ENCODE assay signal across 9 cellular contexts in the genomic region with DNA sequence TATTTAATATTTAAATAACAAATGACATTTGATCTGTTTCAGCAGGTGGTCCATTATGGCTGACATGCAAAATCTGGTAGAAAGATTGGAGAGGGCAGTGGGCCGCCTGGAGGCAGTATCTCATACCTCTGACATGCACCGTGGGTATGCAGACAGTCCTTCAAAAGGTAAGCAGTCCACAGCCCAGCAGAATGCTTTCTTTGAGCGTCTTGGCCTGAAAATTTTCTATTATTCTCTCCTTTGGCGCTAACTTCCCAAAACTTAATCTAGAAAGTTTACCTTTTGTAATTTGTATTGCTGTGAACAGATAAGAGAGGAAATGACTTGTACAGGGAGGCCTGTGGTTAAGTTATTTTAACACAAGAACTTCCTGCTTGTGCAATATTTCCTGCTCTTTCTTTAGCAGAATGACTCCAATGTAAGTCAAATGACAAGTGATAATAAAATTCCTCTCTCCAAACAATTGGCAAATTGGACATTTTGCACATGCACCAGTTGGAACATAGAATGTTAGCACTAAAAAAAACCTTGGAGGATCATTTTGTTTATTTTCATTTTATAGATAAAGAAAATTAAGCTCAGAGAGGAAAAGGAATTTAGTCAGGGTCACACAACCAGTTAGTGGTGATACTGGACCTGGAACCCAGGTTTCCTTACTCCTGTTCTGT. TPM values are rescaled to one million over a fixed set of nuclear protein-coding genes. Genes with fewer than 3 reads are reported as not detected.
DNase-seq lines count a peak whose midpoint lies in the region; ATAC-seq and TF ChIP-seq lines count a peak whose summit lies in the region.
"Had no signal": no experiment of that assay in that cellular context is flagged by ENCODE, and none has a peak within 500 bp of the region (broad histone marks: within the 10 kb centered on the region; RNA-seq: fewer than 3 reads in every experiment).

No MANE protein-coding gene starts in this region.

- no peaks in the 10 kb centered on the region for H3K9me3 ChIP-seq in CD8-positive, alpha-beta memory T cell (ENCODE audit: low read length)
- H3K9me3 ChIP-seq in HCT116 (ENCODE audit: control insufficient read depth in 1 of 2, insufficient read depth in 1 of 2, low read depth in 1 of 2, low read length in 2 of 2), result no peaks in the 10 kb centered on the region
- H3K9me3 ChIP-seq in SK-N-MC (ENCODE audit: low read depth, low read length), result no peaks in the 10 kb centered on the region

- H3K4me1 Mint-ChIP-seq in CD8-positive, alpha-beta memory T cell, result peaks cover 91 to 95% (median 94%) of the 10 kb centered on the region in 3 donors
- H3K4me1 Mint-ChIP-seq: nephron had no signal

- H3K36me3 Mint-ChIP-seq in CD8-positive, alpha-beta memory T cell, result peaks cover 19 to 78% (median 44%) of the 10 kb centered on the region in 3 donors

- H3K4me3 ChIP-seq in CD8-positive, alpha-beta memory T cell (ENCODE audit: low read length), result peak overlapping the region; percentile 16
- H3K4me3 ChIP-seq in HCT116 (replicated peaks in 1 of 2; ENCODE audit: low read depth in 1 of 2, low read length in 2 of 2) (no peak overlapping the region), SK-N-MC (peak overlapping the region; percentile 1; the same call in 1 of the 2 replicates)

- CTCF ChIA-PET in CD8-positive, alpha-beta memory T cell (lab: Charles Lee), result interaction anchor here (0.8 to 1.5 kb wide), 7 partner anchors 14 to 261 kb away, joined by 3 to 4 read pairs (median 4); partner anchors contain the start of gene CAP1
- CTCF ChIA-PET in HCT116 (lab: Charles Lee), result interaction anchor here (0.9 to 1.4 kb wide), 2 partner anchors 17 to 279 kb away, joined by 3 read pairs; no protein-coding TSS in a partner anchor

- H3K9ac ChIP-seq in HCT116 (ENCODE audit: low read length), result no peak overlapping the region
- H3K9ac ChIP-seq in SK-N-MC (ENCODE audit: insufficient read length), result no peak overlapping the region

- no peak for TF ChIP-seq CTCF in HCT116 (IDR thresholded peaks at IDR 0.05 in 2 of 3, conservative IDR thresholded peaks at IDR 0.05 in 1 of 3; ENCODE audit: borderline replicate concordance in 1 of 3, insufficient read depth in 1 of 3, low read depth in 2 of 3, low read length in 2 of 3)

- peak in 3 of 5 donors; percentile 12 to 56 (median 48) for DNase-seq in CD8-positive, alpha-beta memory T cell
- DNase-seq in HCT116 (ENCODE audit: low read depth, low spot score) (no peak), SK-N-MC (ENCODE audit: low read depth, low spot score) (peak; percentile 66), erythroblast (lab: John Stamatoyannopoulos, UW) (peak; percentile 42 to 49), pons (ENCODE audit: low spot score) (peak; percentile 75), NCI-H1092 (lab: John Stamatoyannopoulos, UW) (no peak), head of caudate nucleus (no peak)

- H3K4me3 Mint-ChIP-seq in CD8-positive, alpha-beta memory T cell, result peak overlapping the region; percentile 56 to 86 (median 67)
- H3K4me3 Mint-ChIP-seq: nephron had no signal

- no TSS peak for BruUV-seq in HCT116 (replicated peaks; lab: Mats Ljungman, UMichigan)

- TF ChIP-seq POLR2A in HCT116 (IDR thresholded peaks at IDR 0.05; ENCODE audit: borderline replicate concordance, extremely low read depth, insufficient read depth, insufficient read length) (no peak), erythroblast (IDR thresholded peaks at IDR 0.05; ENCODE audit: low read length) (no peak)

- ATAC-seq in HCT116 (no peak), GM19452 (IDR thresholded peaks at IDR 0.05; ENCODE audit: unreplicated experiment) (no peak)

- H3K27me3 Mint-ChIP-seq in CD8-positive, alpha-beta memory T cell, result no peaks in the 10 kb centered on the region

- H3K9me2 ChIP-seq in HCT116 (ENCODE audit: insufficient read depth), result no peaks in the 10 kb centered on the region

- peak overlapping the region; percentile 77 to 94 (median 86) for H3K27ac Mint-ChIP-seq in CD8-positive, alpha-beta memory T cell
- H3K27ac Mint-ChIP-seq: nephron had no signal

- H3K27me3 ChIP-seq in CD8-positive, alpha-beta memory T cell (ENCODE audit: insufficient read depth, low read length, poor library complexity, severe bottlenecking), result no peaks in the 10 kb centered on the region
- H3K27me3 ChIP-seq in HCT116 (ENCODE audit: insufficient read depth, low read length), result no peaks in the 10 kb centered on the region

- peaks cover 90% of the 10 kb centered on the region for H3K4me1 ChIP-seq in CD8-positive, alpha-beta memory T cell (ENCODE audit: insufficient read depth, low read length)
- H3K4me1 ChIP-seq in HCT116 (ENCODE audit: control insufficient read depth in 1 of 2, insufficient read depth in 2 of 2, low read length in 2 of 2), result no peaks in the 10 kb centered on the region

- no peak overlapping the region for H2AFZ ChIP-seq in HCT116 (ENCODE audit: low read depth, low read length, poor library complexity, severe bottlenecking)

- no peak for TF ChIP-seq RAD21 in HCT116 (IDR thresholded peaks at IDR 0.05; ENCODE audit: low read depth)

- peak overlapping the region; percentile 58 for H3K27ac ChIP-seq in CD8-positive, alpha-beta memory T cell (ENCODE audit: low read depth, low read length)
- H3K27ac ChIP-seq in HCT116 (ENCODE audit: low read depth, low read length), result no peak overlapping the region
- peak overlapping the region; percentile 39; the same call in 1 of the 2 replicates for H3K27ac ChIP-seq in SK-N-MC

- H3K9me3 Mint-ChIP-seq in CD8-positive, alpha-beta memory T cell, result no peaks in the 10 kb centered on the region
- H3K9me3 Mint-ChIP-seq: nephron had no signal

- no peak overlapping the region for H3K4me2 ChIP-seq in HCT116 (ENCODE audit: low read length)

- intact Hi-C loops in HCT116 (cut with micrococcal nuclease) (no loop called here), head of caudate nucleus (cut with DNase I) (no loop called here)

- 0 out of 2 replicates have a peak, but pooled peaks cover 9% of the 10 kb centered on the region for H4K20me1 ChIP-seq in HCT116 (ENCODE audit: insufficient read depth)

- H3K79me2 ChIP-seq in HCT116 (ENCODE audit: insufficient read depth, low read length), result peaks cover 59% of the 10 kb centered on the region

- POLR2A ChIA-PET in CD8-positive, alpha-beta memory T cell (lab: Charles Lee), result interaction anchor here (0.5 to 1.6 kb wide), 3 partner anchors 18 to 221 kb away, joined by 3 to 10 read pairs (median 3); partner anchors contain the start of gene CAP1
- POLR2A ChIA-PET in HCT116 (lab: Charles Lee), result no interaction called here

- RAD21 ChIA-PET in HCT116 (lab: Charles Lee; ENCODE audit: low non-redundant PET in 1 of 2, low total read pairs in 2 of 2, uncharacterized antibody in 2 of 2, unreplicated experiment in 2 of 2), result no interaction called here

- H3K36me3 ChIP-seq in CD8-positive, alpha-beta memory T cell (ENCODE audit: insufficient read depth, low read length), result peaks cover 19% of the 10 kb centered on the region
- H3K36me3 ChIP-seq in HCT116 (ENCODE audit: control insufficient read depth in 1 of 2, insufficient read depth in 2 of 2, low read length in 2 of 2), result peaks cover 35 to 39% of the 10 kb centered on the region in 2 experiments
- peaks cover 36% of the 10 kb centered on the region for H3K36me3 ChIP-seq in SK-N-MC (ENCODE audit: insufficient read depth, low read length)

TF ChIP-seq in HCT116, 20 proteins besides CTCF, POLR2A, EP300 and RAD21:
- TF ChIP-seq CEBPB (IDR thresholded peaks at IDR 0.05; ENCODE audit: low read depth), result peak; percentile 32; the same call in 1 of the 2 replicates
- no peak for TF ChIP-seq POLR2AphosphoS5 (IDR thresholded peaks at IDR 0.05; ENCODE audit: low read depth, low read length)
- TF ChIP-seq TCF7L2 (IDR thresholded peaks at IDR 0.05; ENCODE audit: borderline replicate concordance, extremely low read depth, insufficient read depth, insufficient read length), result no peak

RNA-seq across cellular contexts. Expression of gene CAP1, which starts 18.9 kb away (rescaled TPM):
- 100 to 1,000 TPM; 519 to 536 TPM for total RNA-seq in CD8-positive, alpha-beta memory T cell
- polyA plus RNA-seq in CD8-positive, alpha-beta memory T cell, result 788 TPM
- total RNA-seq in HCT116 (2021; ENCODE audit: unreplicated experiment), result 274 TPM
- polyA plus RNA-seq in HCT116 (2012), result 202 and 238 TPM in 2 replicates

RNA-seq across cellular contexts. Expression of gene PPT1, which starts 37.6 kb away (rescaled TPM):
- 100 to 1,000 TPM; 114 to 130 TPM for total RNA-seq in CD8-positive, alpha-beta memory T cell
- 138 TPM for polyA plus RNA-seq in CD8-positive, alpha-beta memory T cell
- total RNA-seq in HCT116 (2021; ENCODE audit: unreplicated experiment), result 46.8 TPM
- polyA plus RNA-seq in HCT116 (2012), result 21.4 and 36.1 TPM in 2 replicates

Comparison
In these comparisons a context has a peak if more than half of its experiments do, and no peak if none do; other contexts are left out.
1. DNase-seq: peak in CD8-positive, alpha-beta memory T cell (3 of 5), SK-N-MC (single experiment), erythroblast (2 of 2) and pons (single experiment); none in HCT116 (single experiment), NCI-H1092 (single experiment) and head of caudate nucleus (0 of 42).
2. H3K4me3 ChIP-seq: peak in CD8-positive, alpha-beta memory T cell (single experiment) and SK-N-MC (single experiment); none in HCT116 (0 of 2).